Comparison of ENCODE assay signal across 10 cellular contexts in genomic region chr18:36274296-36274695, GRCh38. TPM values are rescaled to one million over a fixed set of nuclear protein-coding genes. Genes with fewer than 3 reads are reported as not detected.
"Had no signal": no experiment of that assay in that cellular context is flagged by ENCODE, and none has a peak within 500 bp of the region (broad histone marks: within the 10 kb centered on the region; RNA-seq: fewer than 3 reads in every experiment).

No MANE protein-coding gene starts in this region.

- FAIRE-seq: HepG2 had no signal

- H3K4me3 ChIP-seq: GM23248, HAP-1 had no signal

- H3K27ac ChIP-seq: GM23248, HL-60 had no signal

- H3K36me3 ChIP-seq: HAP-1 had no signal

- H3K9me3 ChIP-seq: HAP-1 had no signal

- H3K27ac Mint-ChIP-seq: HFFc6, IgD-negative memory B cell had no signal

- H3K4me1 ChIP-seq: HAP-1 had no signal

- ATAC-seq: HCT116, HepG2 had no signal

- H2AFZ ChIP-seq: GM23248 had no signal

- H3K4me3 Mint-ChIP-seq: HFFc6, IgD-negative memory B cell had no signal

- H3K9ac ChIP-seq: GM23248 had no signal

- DNase-seq: GM23248, GOT3, H7, HFFc6, KG1 had no signal

- H3K9me3 Mint-ChIP-seq: HFFc6, IgD-negative memory B cell had no signal

RNA-seq across cellular contexts. Expression of gene FHOD3, which starts 23.2 kb away (rescaled TPM):
- polyA plus RNA-seq: HepG2, IgD-negative memory B cell had no signal
